31 cellular contexts compared by ENCODE assay signal in the genomic region with DNA sequence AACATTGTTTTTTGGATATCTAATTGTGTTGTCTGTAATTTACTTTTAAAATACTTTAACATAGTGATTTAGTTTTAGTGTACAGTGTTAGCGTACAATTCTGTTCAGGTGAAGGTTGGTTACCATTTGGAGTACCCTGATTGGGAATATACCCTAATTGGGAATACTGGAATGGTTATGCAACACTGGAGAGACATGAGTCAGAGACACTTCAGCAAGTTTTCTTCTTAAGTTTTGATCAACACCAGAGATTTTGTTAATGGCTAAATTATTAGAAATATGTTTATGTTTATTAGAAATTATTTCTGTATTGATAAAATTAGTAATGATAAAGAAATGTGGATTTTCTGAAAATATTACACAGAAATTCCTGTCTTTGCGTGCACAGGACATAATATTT.
"Had no signal": no experiment of that assay in that cellular context is flagged by ENCODE, and none has a peak within 500 bp of the region (broad histone marks: within the 10 kb centered on the region; RNA-seq: fewer than 3 reads in every experiment).

No MANE protein-coding gene starts in this region.

- H3K4me3 Mint-ChIP-seq: effector memory CD8-positive, alpha-beta T cell; mesothelial cell of epicardium; naive B cell; natural killer cell treated with Interleukin-12 subunit alpha and Interleukin-12 subunit beta and Interleukin-15 and Interleukin-18, amount 100 ng/mL, for 72 hours; neural crest cell; stimulated activated naive CD8-positive, alpha-beta T cell treated with anti-CD3 and anti-CD28 coated beads, Interleukin-15, amount 100 ng/mL, for 72 hours had no signal

- H3K79me2 ChIP-seq: parathyroid adenoma had no signal

- H2AFZ ChIP-seq: parathyroid adenoma had no signal

- H3K4me3 ChIP-seq: heart right ventricle, left lung, mucosa of descending colon, right atrium auricular region, smooth muscle cell, suprapubic skin, transverse colon, upper lobe of right lung, uterus had no signal

- H3K4me1 Mint-ChIP-seq: neural crest cell had no signal

- H3K27ac ChIP-seq: foreskin keratinocyte, heart right ventricle, left lung, parathyroid adenoma, right atrium auricular region, suprapubic skin, transverse colon, upper lobe of right lung, uterus had no signal

- H3K9me3 ChIP-seq: heart right ventricle, left lung, mucosa of descending colon, right atrium auricular region, suprapubic skin, transverse colon, upper lobe of right lung, uterus had no signal

- DNase-seq: cortex of kidney; effector memory CD8-positive, alpha-beta T cell; glutamatergic neuron; heart right ventricle; hippocampal formation; left cardiac atrium; left lung; mesenchymal stem cell; mucosa of descending colon; naive B cell; stimulated activated CD4-positive, alpha-beta T cell treated with anti-CD3 and anti-CD28 coated beads, Interleukin-12 subunit alpha, Interleukin-12 subunit beta, amount 100 ng/mL, for 4 hours; stimulated activated CD4-positive, alpha-beta T cell treated with anti-CD3 and anti-CD28 coated beads, Interleukin-1b, Interleukin-23, amount 100 ng/mL, for 48 hours; stimulated activated CD4-positive, alpha-beta T cell treated with anti-CD3 and anti-CD28 coated beads, Interleukin-4, amount 100 ng/mL, for 1 hour; stimulated activated CD8-positive, alpha-beta memory T cell treated with anti-CD3 and anti-CD28 coated beads, Interleukin-4, amount 100 ng/mL, for 48 hours; stimulated activated naive CD4-positive, alpha-beta T cell; stimulated activated naive CD8-positive, alpha-beta T cell treated with anti-CD3 and anti-CD28 coated beads, Interleukin-15, amount 100 ng/mL, for 72 hours; transverse colon; upper lobe of right lung; uterus had no signal

- H3K4me1 ChIP-seq: heart right ventricle, parathyroid adenoma, right atrium auricular region, suprapubic skin, upper lobe of right lung, uterus had no signal

- FAIRE-seq: endometrium, islet of Langerhans had no signal

- ATAC-seq: effector memory CD8-positive, alpha-beta T cell; heart right ventricle; left cardiac atrium; left lung; mucosa of descending colon; natural killer cell treated with Interleukin-12 subunit alpha and Interleukin-12 subunit beta and Interleukin-15 and Interleukin-18, amount 100 ng/mL, for 72 hours; sciatic nerve; stimulated activated naive CD8-positive, alpha-beta T cell treated with anti-CD3 and anti-CD28 coated beads, Interleukin-15, amount 100 ng/mL, for 72 hours; upper lobe of right lung had no signal

- H3K36me3 Mint-ChIP-seq: mesothelial cell of epicardium; naive B cell; natural killer cell treated with Interleukin-12 subunit alpha and Interleukin-12 subunit beta and Interleukin-15 and Interleukin-18, amount 100 ng/mL, for 72 hours had no signal

- H3K27me3 Mint-ChIP-seq: naive B cell; progenitor cell of endocrine pancreas; stimulated activated naive CD8-positive, alpha-beta T cell treated with anti-CD3 and anti-CD28 coated beads, Interleukin-15, amount 100 ng/mL, for 72 hours had no signal

- H3K27me3 ChIP-seq: foreskin keratinocyte, left lung, right atrium auricular region, suprapubic skin, transverse colon, upper lobe of right lung, uterus had no signal

- H3K4me2 ChIP-seq: smooth muscle cell had no signal

- H3K27ac Mint-ChIP-seq: effector memory CD8-positive, alpha-beta T cell; mesothelial cell of epicardium; naive B cell; natural killer cell treated with Interleukin-12 subunit alpha and Interleukin-12 subunit beta and Interleukin-15 and Interleukin-18, amount 100 ng/mL, for 72 hours; progenitor cell of endocrine pancreas; stimulated activated naive CD8-positive, alpha-beta T cell treated with anti-CD3 and anti-CD28 coated beads, Interleukin-15, amount 100 ng/mL, for 72 hours had no signal

- H3K9ac ChIP-seq: parathyroid adenoma had no signal

- H3K36me3 ChIP-seq: heart right ventricle, left lung, right atrium auricular region, suprapubic skin, transverse colon, upper lobe of right lung, uterus had no signal

- H3K9me3 Mint-ChIP-seq: effector memory CD8-positive, alpha-beta T cell; naive B cell; natural killer cell treated with Interleukin-12 subunit alpha and Interleukin-12 subunit beta and Interleukin-15 and Interleukin-18, amount 100 ng/mL, for 72 hours; neural crest cell; stimulated activated naive CD8-positive, alpha-beta T cell treated with anti-CD3 and anti-CD28 coated beads, Interleukin-15, amount 100 ng/mL, for 72 hours had no signal
